In genomic region chr11:132367293-132367692, GRCh38 we compare ENCODE assay signal across 8 cellular contexts.
"Had no signal": no experiment of that assay in that cellular context is flagged by ENCODE, and none has a peak within 500 bp of the region (broad histone marks: within the 10 kb centered on the region; RNA-seq: fewer than 3 reads in every experiment).

No MANE protein-coding gene starts in this region.

- FAIRE-seq: G401.6, GM12878, GM12891, GM12892, GM18507, GM19239 had no signal

- ATAC-seq: GM12878 had no signal

- H3K4me3 ChIP-seq: GM12878 had no signal

- DNase-seq: GDM1, GF-D8 had no signal
